1 cellular context compared by ENCODE assay signal in genomic region chr15:78996876-78997275, GRCh38.
TF ChIP-seq lines count a peak whose summit lies in the region.

No MANE protein-coding gene starts in this region.

TF ChIP-seq in HepG2, 621 proteins besides CTCF, POLR2A, EP300 and RAD21 (continues in another document):
- no peak for TF ChIP-seq EHMT2 (IDR thresholded peaks at IDR 0.05; ENCODE audit: borderline replicate concordance, low read depth, low read length)
- no peak for TF ChIP-seq GMEB1 (CRISPR knock-in tag; IDR thresholded peaks at IDR 0.05; ENCODE audit: borderline replicate concordance)
- TF ChIP-seq ZNF142 (CRISPR knock-in tag; IDR thresholded peaks at IDR 0.05): no peak
- TF ChIP-seq ZNF24 (IDR thresholded peaks at IDR 0.05): no peak
- no peak for TF ChIP-seq ELF4 (CRISPR knock-in tag; IDR thresholded peaks at IDR 0.05; ENCODE audit: borderline replicate concordance)
- no peak for TF ChIP-seq ZFP62 (CRISPR knock-in tag; IDR thresholded peaks at IDR 0.05)
- TF ChIP-seq ZNF33B (CRISPR knock-in tag; IDR thresholded peaks at IDR 0.05): no peak
- TF ChIP-seq CHCHD3 (CRISPR knock-in tag; IDR thresholded peaks at IDR 0.05): no peak
- peak; percentile 37 for TF ChIP-seq ZNF18 (CRISPR knock-in tag; IDR thresholded peaks at IDR 0.05; ENCODE audit: insufficient replicate concordance)
- TF ChIP-seq MAZ (IDR thresholded peaks at IDR 0.05; ENCODE audit: borderline replicate concordance, low read depth, low read length): no peak
- no peak for TF ChIP-seq MAZ (CRISPR knock-in tag; IDR thresholded peaks at IDR 0.05; ENCODE audit: low read depth)
- TF ChIP-seq MIER3 (CRISPR knock-in tag; IDR thresholded peaks at IDR 0.05; ENCODE audit: borderline replicate concordance): peak; percentile 76; the same call in 1 of the 2 replicates
- TF ChIP-seq KLF11 (CRISPR knock-in tag; IDR thresholded peaks at IDR 0.05): 0 out of 2 replicates have a peak, but pooled peaks have one; percentile 52
- no peak for TF ChIP-seq AGO2 (optimal IDR thresholded peaks at IDR 0.05; ENCODE audit: low read depth, low read length)
- no peak; the same call in 1 of the 2 replicates for TF ChIP-seq ZNF552 (CRISPR knock-in tag; IDR thresholded peaks at IDR 0.05; ENCODE audit: borderline replicate concordance)
- TF ChIP-seq ATF3 (CRISPR knock-in tag; IDR thresholded peaks at IDR 0.05): peak; percentile 90
- peak; percentile 79 for TF ChIP-seq FOXA3 (CRISPR knock-in tag; IDR thresholded peaks at IDR 0.05)
- TF ChIP-seq AGO1 (IDR thresholded peaks at IDR 0.05; ENCODE audit: low read depth, low read length, poor library complexity, severe bottlenecking): no peak
- peak; percentile 98 for TF ChIP-seq FOSL2 (CRISPR knock-in tag; IDR thresholded peaks at IDR 0.05)
- no peak for TF ChIP-seq POLR2AphosphoS5 (IDR thresholded peaks at IDR 0.05; ENCODE audit: low read depth, low read length)
- no peak for TF ChIP-seq ARNT (IDR thresholded peaks at IDR 0.05)
- TF ChIP-seq ZNF629 (CRISPR knock-in tag; conservative IDR thresholded peaks at IDR 0.05): peak; percentile 62
- TF ChIP-seq ZNF468 (CRISPR knock-in tag; IDR thresholded peaks at IDR 0.05): no peak
- no peak for TF ChIP-seq ZNF761 (CRISPR knock-in tag; conservative IDR thresholded peaks at IDR 0.05)
- no peak for TF ChIP-seq KLF6 (CRISPR knock-in tag; IDR thresholded peaks at IDR 0.05)
- TF ChIP-seq NAIF1 (CRISPR knock-in tag; IDR thresholded peaks at IDR 0.05; ENCODE audit: borderline replicate concordance): no peak
- peak; percentile 89 for TF ChIP-seq NCOA2 (CRISPR knock-in tag; IDR thresholded peaks at IDR 0.05)
- TF ChIP-seq SALL2 (CRISPR knock-in tag; IDR thresholded peaks at IDR 0.05): no peak
- TF ChIP-seq HIVEP1 (CRISPR knock-in tag; IDR thresholded peaks at IDR 0.05): no peak
- TF ChIP-seq ATM (IDR thresholded peaks at IDR 0.05; ENCODE audit: borderline replicate concordance): no peak
- TF ChIP-seq ZSCAN20 (CRISPR knock-in tag; IDR thresholded peaks at IDR 0.05; ENCODE audit: borderline replicate concordance): no peak
- peak; percentile 56; the same call in 1 of the 2 replicates for TF ChIP-seq RERE (CRISPR knock-in tag; IDR thresholded peaks at IDR 0.05; ENCODE audit: low read depth)
- peak; percentile 70; the same call in 1 of the 2 replicates for TF ChIP-seq NR2F2 (IDR thresholded peaks at IDR 0.05; ENCODE audit: borderline replicate concordance, low read depth)
- TF ChIP-seq JUNB (CRISPR knock-in tag; IDR thresholded peaks at IDR 0.05; ENCODE audit: borderline replicate concordance): peak; percentile 84
- TF ChIP-seq HMG20B (CRISPR knock-in tag; conservative IDR thresholded peaks at IDR 0.05): no peak
- TF ChIP-seq ZBTB33 (CRISPR knock-in tag; IDR thresholded peaks at IDR 0.05): peak; percentile 51; the same call in 1 of the 2 replicates
- TF ChIP-seq ZNF644 (CRISPR knock-in tag; IDR thresholded peaks at IDR 0.05; ENCODE audit: low read depth): no peak
- TF ChIP-seq NR2C2 (CRISPR knock-in tag; IDR thresholded peaks at IDR 0.05; ENCODE audit: borderline replicate concordance): peak; percentile 75
- TF ChIP-seq SRF (IDR thresholded peaks at IDR 0.05; ENCODE audit: low read depth, low read length): no peak
- TF ChIP-seq TBX2 (CRISPR knock-in tag; IDR thresholded peaks at IDR 0.05; ENCODE audit: borderline replicate concordance): peak; percentile 67
- TF ChIP-seq TFE3 (CRISPR knock-in tag; IDR thresholded peaks at IDR 0.05): peak; percentile 94
- TF ChIP-seq ZNF615 (CRISPR knock-in tag; IDR thresholded peaks at IDR 0.05; ENCODE audit: borderline replicate concordance): no peak
- TF ChIP-seq CBFB (CRISPR knock-in tag; IDR thresholded peaks at IDR 0.05): no peak
- TF ChIP-seq PTBP1 (IDR thresholded peaks at IDR 0.05; ENCODE audit: low read depth, low read length, poor library complexity, severe bottlenecking): no peak
- no peak for TF ChIP-seq ZKSCAN8 (CRISPR knock-in tag; IDR thresholded peaks at IDR 0.05; ENCODE audit: borderline replicate concordance)
- no peak for TF ChIP-seq MAFK (conservative IDR thresholded peaks at IDR 0.05 in 1 of 2, IDR thresholded peaks at IDR 0.05 in 1 of 2; ENCODE audit: low read length in 2 of 2)
- no peak for TF ChIP-seq TBP (CRISPR knock-in tag; IDR thresholded peaks at IDR 0.05)
- no peak for TF ChIP-seq ZKSCAN5 (CRISPR knock-in tag; IDR thresholded peaks at IDR 0.05)
- peak; percentile 76 for TF ChIP-seq TEAD3 (CRISPR knock-in tag; optimal IDR thresholded peaks at IDR 0.05; ENCODE audit: borderline replicate concordance)
- TF ChIP-seq SNRNP70 (IDR thresholded peaks at IDR 0.05; ENCODE audit: low read depth, low read length): no peak
- TF ChIP-seq ZNF354B (CRISPR knock-in tag; IDR thresholded peaks at IDR 0.05): no peak
- peak; percentile 64; the same call in 1 of the 2 replicates for TF ChIP-seq KDM4B (CRISPR knock-in tag; IDR thresholded peaks at IDR 0.05)
